In the genomic region with DNA sequence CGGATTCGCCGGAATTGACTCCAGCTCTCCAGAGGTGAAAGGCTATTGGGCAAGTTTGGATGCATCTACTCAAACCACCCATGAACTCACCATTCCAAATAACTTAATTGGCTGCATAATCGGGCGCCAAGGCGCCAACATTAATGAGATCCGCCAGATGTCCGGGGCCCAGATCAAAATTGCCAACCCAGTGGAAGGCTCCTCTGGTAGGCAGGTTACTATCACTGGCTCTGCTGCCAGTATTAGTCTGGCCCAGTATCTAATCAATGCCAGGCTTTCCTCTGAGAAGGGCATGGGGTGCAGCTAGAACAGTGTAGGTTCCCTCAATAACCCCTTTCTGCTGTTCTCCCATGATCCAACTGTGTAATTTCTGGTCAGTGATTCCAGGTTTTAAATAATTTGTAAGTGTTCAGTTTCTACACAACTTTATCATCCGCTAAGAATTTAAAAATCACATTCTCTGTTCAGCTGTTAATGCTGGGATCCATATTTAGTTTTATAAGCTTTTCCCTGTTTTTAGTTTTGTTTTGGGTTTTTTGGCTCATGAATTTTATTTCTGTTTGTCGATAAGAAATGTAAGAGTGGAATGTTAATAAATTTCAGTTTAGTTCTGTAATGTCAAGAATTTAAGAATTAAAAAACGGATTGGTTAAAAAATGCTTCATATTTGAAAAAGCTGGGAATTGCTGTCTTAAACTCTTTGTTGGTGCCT, we compare ENCODE assay signal across 8 cellular contexts. TPM values are rescaled to one million over a fixed set of nuclear protein-coding genes. Genes with fewer than 3 reads are reported as not detected.
DNase-seq lines count a peak whose midpoint lies in the region; ATAC-seq, FAIRE-seq and TF ChIP-seq lines count a peak whose summit lies in the region.

No MANE protein-coding gene starts in this region.

- H3K36me3 ChIP-seq in BLaER1 (peaks cover 16% of the 10 kb centered on the region), HUES64 (ENCODE audit: insufficient read depth, low read length) (peaks cover 24% of the 10 kb centered on the region), kidney epithelial cell (ENCODE audit: control insufficient read depth, insufficient read depth, low read length) (no peaks in the 10 kb centered on the region), tibial nerve (peaks cover 0 to 26% (median 0%) of the 10 kb centered on the region in 3 donors)

- DNase-seq in activated naive CD4-positive, alpha-beta T cell treated with anti-CD3 and anti-CD28 coated beads, Interleukin-2, amount 50 U/mL, for 72 hours (ENCODE audit: low spot score in 2 of 2): no peak
- no peak for DNase-seq in kidney epithelial cell (ENCODE audit: low read depth)
- DNase-seq in tibial nerve (ENCODE audit: low spot score in 2 of 2): no peak
- DNase-seq in amniotic stem cell (lab: John Stamatoyannopoulos, UW): no peak
- no peak for DNase-seq in GM12892 (ENCODE audit: insufficient read length)

- TF ChIP-seq POLR2A in tibial nerve (IDR thresholded peaks at IDR 0.05) (no peak), GM12892 (IDR thresholded peaks at IDR 0.05; ENCODE audit: low read depth, low read length) (no peak)

- H3K27me3 ChIP-seq in BLaER1: no peaks in the 10 kb centered on the region
- H3K27me3 ChIP-seq in HUES64 (ENCODE audit: insufficient read depth, low read length): no peaks in the 10 kb centered on the region
- H3K27me3 ChIP-seq in kidney epithelial cell (ENCODE audit: control insufficient read depth, insufficient read depth, low read length): no peaks in the 10 kb centered on the region
- no peaks in the 10 kb centered on the region for H3K27me3 ChIP-seq in tibial nerve

- no peak for ATAC-seq in activated naive CD4-positive, alpha-beta T cell treated with anti-CD3 and anti-CD28 coated beads, Interleukin-2, amount 50 U/mL, for 72 hours
- no peak for ATAC-seq in HG03457 (IDR thresholded peaks at IDR 0.05; ENCODE audit: unreplicated experiment)

- TF ChIP-seq CTCF in kidney epithelial cell (IDR thresholded peaks at IDR 0.05; ENCODE audit: insufficient read depth, low read length, poor library complexity, severe bottlenecking): no peak
- no peak for TF ChIP-seq CTCF in tibial nerve (IDR thresholded peaks at IDR 0.05)

- H3K27ac Mint-ChIP-seq in activated naive CD4-positive, alpha-beta T cell treated with anti-CD3 and anti-CD28 coated beads, Interleukin-2, amount 50 U/mL, for 72 hours: peak overlapping the region; percentile 98 to 99

- peaks cover 41 to 46% of the 10 kb centered on the region in 2 donors for H3K36me3 Mint-ChIP-seq in activated naive CD4-positive, alpha-beta T cell treated with anti-CD3 and anti-CD28 coated beads, Interleukin-2, amount 50 U/mL, for 72 hours

- peaks cover 0 to 2% of the 10 kb centered on the region in 2 donors for H3K9me3 Mint-ChIP-seq in activated naive CD4-positive, alpha-beta T cell treated with anti-CD3 and anti-CD28 coated beads, Interleukin-2, amount 50 U/mL, for 72 hours

- peak overlapping the region; percentile 91 for H3K4me2 ChIP-seq in BLaER1

- peaks cover 59% of the 10 kb centered on the region for H3K4me1 ChIP-seq in BLaER1
- peaks cover 32% of the 10 kb centered on the region for H3K4me1 ChIP-seq in HUES64 (ENCODE audit: insufficient read depth, low read length)
- H3K4me1 ChIP-seq in tibial nerve: peaks cover 0 to 59% (median 35%) of the 10 kb centered on the region in 4 donors

- TF ChIP-seq EP300 in tibial nerve (IDR thresholded peaks at IDR 0.05): no peak

- H3K27ac ChIP-seq in BLaER1 (peak overlapping the region; percentile 100), HUES64 (ENCODE audit: low read depth, low read length) (peak overlapping the region; percentile 100), tibial nerve (peak overlapping the region; percentile 98 to 100 (median 100))

- H3K9me3 ChIP-seq in BLaER1 (no peaks in the 10 kb centered on the region), HUES64 (ENCODE audit: insufficient read depth, low read depth, low read length) (no peaks in the 10 kb centered on the region), tibial nerve (no peaks in the 10 kb centered on the region)

- H3K9ac ChIP-seq in BLaER1 (peak overlapping the region; percentile 100), HUES64 (ENCODE audit: low read depth, low read length) (peak overlapping the region; percentile 100)

- H3K4me3 ChIP-seq in BLaER1: peak overlapping the region; percentile 86
- H3K4me3 ChIP-seq in HUES64 (ENCODE audit: low read length): peak overlapping the region; percentile 99
- peak overlapping the region; percentile 94 for H3K4me3 ChIP-seq in kidney epithelial cell (ENCODE audit: low read depth, low read length)
- peak overlapping the region; percentile 62 to 90 (median 78) for H3K4me3 ChIP-seq in tibial nerve

- no peaks in the 10 kb centered on the region for H4K20me1 ChIP-seq in BLaER1

- no peak for FAIRE-seq in GM12892 (lab: Jason Lieb, UNC)

- 2% methylated on average over 10 of the region's 11 CpGs for WGBS in HUES64
- 0% methylated on average over 8 to 11 of the region's 11 CpGs for WGBS in tibial nerve, 2 donors

RNA-seq across cellular contexts. Expression of gene PCBP1, which starts 1.4 kb away (rescaled TPM):
- polyA plus RNA-seq in HUES64 (2013, experiment 1 of 2): 369 TPM
- 368 TPM for polyA plus RNA-seq in HUES64 (2013, experiment 2 of 2)
- 100 to 1,000 TPM; 339 to 451 TPM for total RNA-seq in activated naive CD4-positive, alpha-beta T cell treated with anti-CD3 and anti-CD28 coated beads, Interleukin-2, amount 50 U/mL, for 72 hours
- total RNA-seq in kidney epithelial cell (144 and 150 TPM in 2 replicates), tibial nerve (100 to 1,000 TPM; 157 to 203 (median 188) TPM)
- polyA plus RNA-seq in GM12892 (2012; ENCODE audit: missing spikeins): 146 TPM
